ENCODE assay signal across 14 cellular contexts in genomic region chr2:125405816-125406215, GRCh38.
DNase-seq lines count a peak whose midpoint lies in the region; ATAC-seq, FAIRE-seq and TF ChIP-seq lines count a peak whose summit lies in the region.
"Had no signal": no experiment of that assay in that cellular context is flagged by ENCODE, and none has a peak within 500 bp of the region (broad histone marks: within the 10 kb centered on the region; RNA-seq: fewer than 3 reads in every experiment).

No MANE protein-coding gene starts in this region.

- peak; percentile 98 to 99 for ATAC-seq in A549
- ATAC-seq: stimulated activated naive B cell treated with anti-CD40 and anti-IgM and Interleukin-4, amounts not matched to agents 10 μg/mL and 1 μg/mL and 100 μg/mL, for 72 hours had no signal

- H3K9me3 ChIP-seq in A549 (no peaks in the 10 kb centered on the region), astrocyte (ENCODE audit: insufficient read depth, low read depth, low read length) (no peaks in the 10 kb centered on the region), hepatocyte (ENCODE audit: low read depth) (no peaks in the 10 kb centered on the region)

- H3K36me3 ChIP-seq in astrocyte (ENCODE audit: insufficient read depth, low read length) = no peaks in the 10 kb centered on the region
- H3K36me3 ChIP-seq in hepatocyte (replicated peaks; ENCODE audit: insufficient read depth, low read depth) = no peaks in the 10 kb centered on the region

- in situ Hi-C loops in GM13977 (cut with MboI; ENCODE audit: low pct_unique_long_range_greater_than_20kb, low sequenced_read_pairs, unreplicated experiment) = no loop called here

- TF ChIP-seq POLR2A in A549 (IDR thresholded peaks at IDR 0.05; ENCODE audit: low read length) = no peak

- H3K4me3 Mint-ChIP-seq in astrocyte (ENCODE audit: unreplicated experiment) = no peak overlapping the region
- H3K4me3 Mint-ChIP-seq: endodermal cell; stimulated activated naive B cell treated with anti-CD40 and anti-IgM and Interleukin-4, amounts not matched to agents 10 μg/mL and 1 μg/mL and 100 μg/mL, for 72 hours had no signal

- H3K79me2 ChIP-seq in astrocyte (ENCODE audit: insufficient read depth, low read length) (no peaks in the 10 kb centered on the region), hepatocyte (no peaks in the 10 kb centered on the region)

- WGBS in A549 (ENCODE audit: missing lambda C conversion rate) = 0% methylated on average over 2 of the region's 2 CpGs
- 14% methylated on average over 2 of the region's 2 CpGs for WGBS in hepatocyte (ENCODE audit: low lambda C conversion rate, missing lambda C conversion rate)

- peak; percentile 8 to 82 for DNase-seq in A549 (ENCODE audit: low read depth in 1 of 2, low spot score in 1 of 2)
- DNase-seq in HS-5 (ENCODE audit: low read depth) = peak; percentile 89
- peak; percentile 92 for DNase-seq in astrocyte (ENCODE audit: low read depth)
- peak; percentile 73 for DNase-seq in hepatocyte (ENCODE audit: low spot score)
- DNase-seq in DMS79 (lab: John Stamatoyannopoulos, UW) = no peak
- no peak for DNase-seq in hippocampal formation (lab: John Stamatoyannopoulos, UW)
- no peak for DNase-seq in GM13977 (ENCODE audit: low spot score)
- no peak for DNase-seq in central memory CD4-positive, alpha-beta T cell
- DNase-seq: AML-193; endodermal cell; midbrain; NK-92 treated with Interleukin-12 subunit alpha and Interleukin-12 subunit beta, amount 100 ng/mL, for 24 hours; stimulated activated naive B cell treated with anti-CD40 and anti-IgM and Interleukin-4, amounts not matched to agents 10 μg/mL and 1 μg/mL and 100 μg/mL, for 72 hours had no signal

- H3K4me2 ChIP-seq in A549 (peak overlapping the region; percentile 42), astrocyte (ENCODE audit: low read length) (peak overlapping the region; percentile 55), hepatocyte (no peak overlapping the region)

- TF ChIP-seq RAD21 in A549 (conservative IDR thresholded peaks at IDR 0.05 in 1 of 2, IDR thresholded peaks at IDR 0.05 in 1 of 2) = no peak

- TF ChIP-seq CTCF in A549 (IDR thresholded peaks at IDR 0.05) = no peak
- TF ChIP-seq CTCF in astrocyte (IDR thresholded peaks at IDR 0.05; ENCODE audit: insufficient read depth, low read depth, low read length) = no peak
- no peak for TF ChIP-seq CTCF in hepatocyte (IDR thresholded peaks at IDR 0.05; ENCODE audit: poor library complexity)
- TF ChIP-seq CTCF in GM13977 (IDR thresholded peaks at IDR 0.05; ENCODE audit: extremely low read depth, insufficient read depth, missing control alignments) = no peak

- no peak for TF ChIP-seq EP300 in A549 (IDR thresholded peaks at IDR 0.05)

- no peaks in the 10 kb centered on the region for H3K9me3 Mint-ChIP-seq in astrocyte (ENCODE audit: unreplicated experiment)
- H3K9me3 Mint-ChIP-seq: endodermal cell had no signal

- H3K4me1 ChIP-seq in A549 (peaks cover 13% of the 10 kb centered on the region; the same call in 2 of the 3 replicates), astrocyte (ENCODE audit: insufficient read depth, low read length) (peaks cover 13% of the 10 kb centered on the region), hepatocyte (ENCODE audit: insufficient read depth) (no peaks in the 10 kb centered on the region)

- H3K27ac ChIP-seq in A549 (peak overlapping the region; percentile 3 to 37; a peak in 3 of 6 replicates), astrocyte (ENCODE audit: low read depth, low read length) (peak overlapping the region; percentile 57), hepatocyte (no peak overlapping the region)

- peak overlapping the region; percentile 75 for H3K27ac Mint-ChIP-seq in astrocyte (ENCODE audit: unreplicated experiment)
- H3K27ac Mint-ChIP-seq: activated T-helper 2 cell treated with anti-CD3 and anti-CD28 coated beads, Interferon-gamma antibody, Interleukin-2, Interleukin-4, amounts not matched to agents 10 μg/mL and 5 μg/mL and 100 μg/mL, durations not matched to agents 14 hours and 24 hours and 36 hours; endodermal cell; stimulated activated naive B cell treated with anti-CD40 and anti-IgM and Interleukin-4, amounts not matched to agents 10 μg/mL and 1 μg/mL and 100 μg/mL, for 72 hours had no signal

- FAIRE-seq in A549 (lab: Jason Lieb, UNC) (no peak), astrocyte (lab: Jason Lieb, UNC) (peak; percentile 95)

- H3K9me2 ChIP-seq in hepatocyte (replicated peaks; ENCODE audit: insufficient read depth) = no peaks in the 10 kb centered on the region

- H4K20me1 ChIP-seq in astrocyte (ENCODE audit: insufficient read depth, low read length) = no peaks in the 10 kb centered on the region
- no peaks in the 10 kb centered on the region for H4K20me1 ChIP-seq in hepatocyte (ENCODE audit: insufficient read depth, poor library complexity, severe bottlenecking)

- H3K9ac ChIP-seq in astrocyte (ENCODE audit: low read length) = no peak overlapping the region

- CTCF ChIA-PET in A549 (lab: Yijun Ruan, JAX) = no interaction called here

- peaks cover 13% of the 10 kb centered on the region for H3K4me1 Mint-ChIP-seq in astrocyte (ENCODE audit: low read depth, unreplicated experiment)
- H3K4me1 Mint-ChIP-seq: endodermal cell; stimulated activated naive B cell treated with anti-CD40 and anti-IgM and Interleukin-4, amounts not matched to agents 10 μg/mL and 1 μg/mL and 100 μg/mL, for 72 hours had no signal

- H2AFZ ChIP-seq in astrocyte (ENCODE audit: low read depth, low read length) (no peak overlapping the region), hepatocyte (no peak overlapping the region)

- POLR2A ChIA-PET in A549 (lab: Yijun Ruan, JAX) = no interaction called here

- H3K36me3 Mint-ChIP-seq in astrocyte (ENCODE audit: low read depth, unreplicated experiment) = no peaks in the 10 kb centered on the region
- H3K36me3 Mint-ChIP-seq: stimulated activated naive B cell treated with anti-CD40 and anti-IgM and Interleukin-4, amounts not matched to agents 10 μg/mL and 1 μg/mL and 100 μg/mL, for 72 hours had no signal

- H3K4me3 ChIP-seq in A549 (no peak overlapping the region), astrocyte (ENCODE audit: insufficient read depth, low read depth, low read length) (no peak overlapping the region), hepatocyte (no peak overlapping the region)

- no peaks in the 10 kb centered on the region for H3K27me3 Mint-ChIP-seq in astrocyte (ENCODE audit: low read depth, unreplicated experiment)
- H3K27me3 Mint-ChIP-seq: stimulated activated naive B cell treated with anti-CD40 and anti-IgM and Interleukin-4, amounts not matched to agents 10 μg/mL and 1 μg/mL and 100 μg/mL, for 72 hours had no signal

- no peaks in the 10 kb centered on the region for H3K27me3 ChIP-seq in astrocyte (ENCODE audit: insufficient read depth, low read length)
- H3K27me3 ChIP-seq in hepatocyte = no peaks in the 10 kb centered on the region

TF ChIP-seq in A549, 52 proteins besides CTCF, POLR2A, EP300 and RAD21:
- TF ChIP-seq MAFK (IDR thresholded peaks at IDR 0.05; ENCODE audit: partially characterized antibody) = peak; percentile 41
- TF ChIP-seq TP53 (CRISPR knock-in tag; IDR thresholded peaks at IDR 0.05) = no peak
- no peak for TF ChIP-seq ZC3H11A (IDR thresholded peaks at IDR 0.05)
- TF ChIP-seq REST (IDR thresholded peaks at IDR 0.05) = no peak
- no peak for TF ChIP-seq ZSCAN20 (CRISPR knock-in tag; IDR thresholded peaks at IDR 0.05)
- no peak; a peak in 1 of 4 replicates for TF ChIP-seq CEBPB (IDR thresholded peaks at IDR 0.05)
- TF ChIP-seq, protein P1, sequence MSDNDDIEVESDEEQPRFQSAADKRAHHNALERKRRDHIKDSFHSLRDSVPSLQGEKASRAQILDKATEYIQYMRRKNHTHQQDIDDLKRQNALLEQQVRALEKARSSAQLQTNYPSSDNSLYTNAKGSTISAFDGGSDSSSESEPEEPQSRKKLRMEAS (IDR thresholded peaks at IDR 0.05) = peak; percentile 72
- no peak for TF ChIP-seq SMC3 (IDR thresholded peaks at IDR 0.05)
- no peak for TF ChIP-seq RARB (CRISPR knock-in tag; IDR thresholded peaks at IDR 0.05)
- 0 out of 2 replicates have a peak, but pooled peaks have one; percentile 40 for TF ChIP-seq GATA3 (IDR thresholded peaks at IDR 0.05; ENCODE audit: borderline replicate concordance)
- TF ChIP-seq JUNB (IDR thresholded peaks at IDR 0.05) = peak; percentile 74
- no peak for TF ChIP-seq ESRRA (IDR thresholded peaks at IDR 0.05; ENCODE audit: borderline replicate concordance, low read length)
- peak; percentile 94 for TF ChIP-seq FOSL2 (IDR thresholded peaks at IDR 0.05)
- peak; percentile 98 for TF ChIP-seq FOSL2 (CRISPR knock-in tag; IDR thresholded peaks at IDR 0.05)
TF ChIP-seq in A549: peak in this region for 5.

Comparison
In these comparisons a context has a peak if more than half of its experiments do, and no peak if none do; other contexts are left out.
1. DNase-seq: peak in A549 (2 of 2), HS-5 (single experiment), astrocyte (single experiment) and hepatocyte (single experiment); none in DMS79 (single experiment), hippocampal formation (0 of 2), GM13977 (single experiment) and central memory CD4-positive, alpha-beta T cell (single experiment).